Comparison of ENCODE assay signal across 20 cellular contexts in the genomic region with DNA sequence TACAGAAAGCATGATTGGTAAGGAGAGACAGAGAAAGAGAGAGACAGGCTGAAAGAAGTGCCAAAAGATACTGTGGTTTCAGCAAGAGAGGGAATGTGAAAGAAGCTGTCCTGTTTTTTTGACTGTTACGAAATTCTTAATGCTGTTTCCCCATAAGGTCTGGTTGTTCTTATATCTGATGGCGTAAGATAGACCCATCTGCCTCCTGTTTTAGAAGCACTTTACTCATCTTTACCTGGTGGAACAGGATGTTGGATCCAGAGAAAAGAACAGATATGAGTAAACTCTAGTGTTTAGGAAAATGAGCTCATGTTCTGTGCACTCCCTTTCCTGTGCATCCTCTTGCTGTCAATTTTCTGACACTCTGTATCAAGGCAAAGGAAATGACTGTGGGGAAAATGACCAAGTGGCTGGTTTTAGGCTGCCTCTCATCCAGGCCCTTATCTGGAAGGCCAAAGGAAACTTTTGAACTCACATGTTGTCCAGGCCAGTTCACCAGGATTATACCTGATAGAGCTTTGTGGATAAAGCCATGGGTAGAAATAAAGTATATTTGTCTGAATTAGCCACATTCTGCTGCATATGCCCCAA.
A peak's percentile ranks its signal among the peaks of the same experiment; 100 is the strongest.
DNase-seq lines count a peak whose midpoint lies in the region; ATAC-seq and TF ChIP-seq lines count a peak whose summit lies in the region.
"Had no signal": no experiment of that assay in that cellular context is flagged by ENCODE, and none has a peak within 500 bp of the region (broad histone marks: within the 10 kb centered on the region; RNA-seq: fewer than 3 reads in every experiment).

No MANE protein-coding gene starts in this region.

- H3K36me3 Mint-ChIP-seq in WTC11, result peaks cover 3% of the 10 kb centered on the region; the same call in 1 of the 2 replicates
- H3K36me3 Mint-ChIP-seq: CD4-positive, CD25-positive, alpha-beta regulatory T cell had no signal

- POLR2A ChIA-PET in WTC11 (lab: Charles Lee), result no interaction called here

- H3K27ac Mint-ChIP-seq in WTC11, result peak overlapping the region; percentile 30; the same call in 1 of the 2 replicates
- H3K27ac Mint-ChIP-seq: B cell; CD4-positive, CD25-positive, alpha-beta regulatory T cell; HFFc6 had no signal

- no peak overlapping the region for H3K4me3 ChIP-seq in mesodermal cell (ENCODE audit: extremely low read depth, insufficient read depth, low read length, poor library complexity, severe bottlenecking)
- H3K4me3 ChIP-seq: Peyer's patch had no signal

- ATAC-seq in WTC11 (no peak), HG03045 (IDR thresholded peaks at IDR 0.05; ENCODE audit: unreplicated experiment) (no peak)
- ATAC-seq: Right ventricle myocardium inferior had no signal

- no peaks in the 10 kb centered on the region for H3K27me3 Mint-ChIP-seq in WTC11 (ENCODE audit: low read depth)
- H3K27me3 Mint-ChIP-seq: B cell; CD4-positive, CD25-positive, alpha-beta regulatory T cell had no signal

- H3K4me1 Mint-ChIP-seq in WTC11, result peaks cover 9% of the 10 kb centered on the region
- H3K4me1 Mint-ChIP-seq: B cell; CD4-positive, CD25-positive, alpha-beta regulatory T cell had no signal

- TF ChIP-seq CTCF in WTC11 (IDR thresholded peaks at IDR 0.05), result no peak

- no peaks in the 10 kb centered on the region for H3K36me3 ChIP-seq in mesodermal cell (ENCODE audit: control insufficient read depth, insufficient read depth, low read length)
- H3K36me3 ChIP-seq: Peyer's patch had no signal

- H3K9me3 ChIP-seq in mesodermal cell (ENCODE audit: control insufficient read depth, low read length), result no peaks in the 10 kb centered on the region
- H3K9me3 ChIP-seq: Peyer's patch had no signal

- CTCF ChIA-PET in WTC11 (lab: Charles Lee), result no interaction called here

- WGBS in mesodermal cell (ENCODE audit: insufficient coverage in 2 of 2), 2 experiments, result no CpG with 5 or more reads among the region's 2 CpGs

- H3K4me1 ChIP-seq in mesodermal cell (ENCODE audit: control insufficient read depth, insufficient read depth, low read length, poor library complexity, severe bottlenecking), result peaks cover 3% of the 10 kb centered on the region
- H3K4me1 ChIP-seq: Peyer's patch had no signal

- peak overlapping the region; percentile 81 for H3K27ac ChIP-seq in mesodermal cell (ENCODE audit: low read depth, low read length, severe bottlenecking)
- H3K27ac ChIP-seq: 22Rv1, Peyer's patch had no signal

- no peak overlapping the region for H3K4me3 Mint-ChIP-seq in WTC11
- H3K4me3 Mint-ChIP-seq: B cell; CD4-positive, CD25-positive, alpha-beta regulatory T cell; HFFc6 had no signal

- peak; percentile 9 for DNase-seq in NOMO-1 treated with DMSO at 0.1 percent for 48 hours (lab: John Stamatoyannopoulos, UW; ENCODE audit: unreplicated experiment)
- DNase-seq in NOMO-1 treated with dmso at 0.1 percent for 144 hours (lab: John Stamatoyannopoulos, UW; ENCODE audit: unreplicated experiment), result no peak
- peak; percentile 8 for DNase-seq in SKM-1 (lab: John Stamatoyannopoulos, UW; ENCODE audit: unreplicated experiment)
- DNase-seq in WTC11 (ENCODE audit: low spot score), result no peak
- DNase-seq in SW 1271 (lab: John Stamatoyannopoulos, UW), result no peak
- no peak for DNase-seq in T-helper 1 cell
- DNase-seq: CD4-positive, CD25-positive, alpha-beta regulatory T cell; HFFc6; Karpas-422; NCI-H1417 treated with DMSO at 0.1 percent for 48 hours; NCI-H1930; NCI-H2171 treated with DMSO at 0.1 percent for 48 hours; NCI-H446 treated with DMSO at 0.1 percent for 48 hours; NCI-H748 treated with DMSO at 0.1 percent for 48 hours; Peyer's patch had no signal

- peaks cover 11% of the 10 kb centered on the region for H3K9me3 Mint-ChIP-seq in WTC11

TF ChIP-seq in WTC11, 78 proteins besides CTCF, POLR2A, EP300 and RAD21:
- TF ChIP-seq, protein P1, sequence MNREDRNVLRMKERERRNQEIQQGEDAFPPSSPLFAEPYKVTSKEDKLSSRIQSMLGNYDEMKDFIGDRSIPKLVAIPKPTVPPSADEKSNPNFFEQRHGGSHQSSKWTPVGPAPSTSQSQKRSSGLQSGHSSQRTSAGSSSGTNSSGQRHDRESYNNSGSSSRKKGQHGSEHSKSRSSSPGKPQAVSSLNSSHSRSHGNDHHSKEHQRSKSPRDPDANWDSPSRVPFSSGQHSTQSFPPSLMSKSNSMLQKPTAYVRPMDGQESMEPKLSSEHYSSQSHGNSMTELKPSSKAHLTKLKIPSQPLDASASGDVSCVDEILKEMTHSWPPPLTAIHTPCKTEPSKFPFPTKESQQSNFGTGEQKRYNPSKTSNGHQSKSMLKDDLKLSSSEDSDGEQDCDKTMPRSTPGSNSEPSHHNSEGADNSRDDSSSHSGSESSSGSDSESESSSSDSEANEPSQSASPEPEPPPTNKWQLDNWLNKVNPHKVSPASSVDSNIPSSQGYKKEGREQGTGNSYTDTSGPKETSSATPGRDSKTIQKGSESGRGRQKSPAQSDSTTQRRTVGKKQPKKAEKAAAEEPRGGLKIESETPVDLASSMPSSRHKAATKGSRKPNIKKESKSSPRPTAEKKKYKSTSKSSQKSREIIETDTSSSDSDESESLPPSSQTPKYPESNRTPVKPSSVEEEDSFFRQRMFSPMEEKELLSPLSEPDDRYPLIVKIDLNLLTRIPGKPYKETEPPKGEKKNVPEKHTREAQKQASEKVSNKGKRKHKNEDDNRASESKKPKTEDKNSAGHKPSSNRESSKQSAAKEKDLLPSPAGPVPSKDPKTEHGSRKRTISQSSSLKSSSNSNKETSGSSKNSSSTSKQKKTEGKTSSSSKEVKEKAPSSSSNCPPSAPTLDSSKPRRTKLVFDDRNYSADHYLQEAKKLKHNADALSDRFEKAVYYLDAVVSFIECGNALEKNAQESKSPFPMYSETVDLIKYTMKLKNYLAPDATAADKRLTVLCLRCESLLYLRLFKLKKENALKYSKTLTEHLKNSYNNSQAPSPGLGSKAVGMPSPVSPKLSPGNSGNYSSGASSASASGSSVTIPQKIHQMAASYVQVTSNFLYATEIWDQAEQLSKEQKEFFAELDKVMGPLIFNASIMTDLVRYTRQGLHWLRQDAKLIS (CRISPR knock-in tag; IDR thresholded peaks at IDR 0.05; ENCODE audit: borderline replicate concordance), result no peak
- TF ChIP-seq ZNF423 (CRISPR knock-in tag; IDR thresholded peaks at IDR 0.05) (no peak), JUN (CRISPR knock-in tag; IDR thresholded peaks at IDR 0.05) (no peak)
- TF ChIP-seq, protein P2, sequence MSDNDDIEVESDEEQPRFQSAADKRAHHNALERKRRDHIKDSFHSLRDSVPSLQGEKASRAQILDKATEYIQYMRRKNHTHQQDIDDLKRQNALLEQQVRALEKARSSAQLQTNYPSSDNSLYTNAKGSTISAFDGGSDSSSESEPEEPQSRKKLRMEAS (CRISPR knock-in tag; IDR thresholded peaks at IDR 0.05), result no peak
TF ChIP-seq in WTC11: peak in this region for 0.

Comparison
In these comparisons a context has a peak if more than half of its experiments do, and no peak if none do; other contexts are left out.
1. DNase-seq: peak in NOMO-1 treated with DMSO at 0.1 percent for 48 hours (single experiment) and SKM-1 (single experiment); none in NOMO-1 treated with dmso at 0.1 percent for 144 hours (single experiment), WTC11 (single experiment), SW 1271 (0 of 2) and T-helper 1 cell (0 of 5).